In the genomic region with DNA sequence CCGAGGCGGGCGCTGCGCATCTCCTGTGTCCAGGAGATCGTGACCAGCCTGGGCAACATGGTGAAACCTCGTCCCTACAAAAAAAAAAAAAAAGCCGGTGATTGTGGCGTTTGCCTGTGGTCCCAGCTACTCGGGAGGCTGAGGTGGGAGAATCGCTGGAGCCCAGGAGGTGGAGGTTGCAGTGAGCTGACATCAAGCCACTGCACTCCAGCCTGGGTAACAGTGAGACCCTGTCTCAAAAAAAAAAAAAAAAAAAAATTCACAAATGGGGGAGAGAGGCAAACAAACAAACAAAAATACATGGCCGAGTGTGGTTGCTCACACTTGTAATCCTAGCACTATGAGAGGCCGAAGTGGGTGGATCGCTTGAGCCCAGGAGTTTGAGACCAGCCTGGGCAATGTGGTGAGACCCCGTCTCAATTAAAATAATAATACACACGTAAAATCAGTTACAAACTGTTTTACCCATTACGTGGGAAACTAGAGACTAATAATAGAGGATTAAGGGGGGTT, we compare ENCODE assay signal across 8 cellular contexts. TPM values are rescaled to one million over a fixed set of nuclear protein-coding genes. Genes with fewer than 3 reads are reported as not detected.
A peak's percentile ranks its signal among the peaks of the same experiment; 100 is the strongest.
DNase-seq lines count a peak whose midpoint lies in the region; ATAC-seq, FAIRE-seq and TF ChIP-seq lines count a peak whose summit lies in the region.

No MANE protein-coding gene starts in this region.

- H3K9me3 ChIP-seq in HepG2 (ENCODE audit: low read length) (no peaks in the 10 kb centered on the region), thyroid gland (no peaks in the 10 kb centered on the region)

- no peak for FAIRE-seq in HepG2 (lab: Jason Lieb, UNC)

- DNase-seq in activated CD8-positive, alpha-beta memory T cell treated with anti-CD3 and anti-CD28 coated beads for 24 hours: peak; percentile 76
- DNase-seq in activated CD8-positive, alpha-beta memory T cell treated with anti-CD3 and anti-CD28 coated beads, Interleukin-2, amount 50 U/mL, for 48 hours: no peak
- DNase-seq in HepG2 (ENCODE audit: low spot score): no peak
- no peak for DNase-seq in thyroid gland
- no peak for DNase-seq in NCI-H187 treated with DMSO at 0.1 percent for 48 hours (lab: John Stamatoyannopoulos, UW)
- no peak for DNase-seq in GM10248 (ENCODE audit: extremely low spot score)

- TF ChIP-seq POLR2A in HepG2 (IDR thresholded peaks at IDR 0.05; ENCODE audit: insufficient read depth in 1 of 2, low read depth in 2 of 2, low read length in 2 of 2): no peak
- no peak for TF ChIP-seq POLR2A in thyroid gland (IDR thresholded peaks at IDR 0.05)

- TF ChIP-seq CTCF in HepG2 (CRISPR knock-in tag; IDR thresholded peaks at IDR 0.05): no peak
- TF ChIP-seq CTCF in thyroid gland (IDR thresholded peaks at IDR 0.05): no peak
- TF ChIP-seq CTCF in GM10248 (IDR thresholded peaks at IDR 0.05; ENCODE audit: control extremely low read depth, extremely low read depth, low read depth, missing control alignments): no peak

- intact Hi-C loops in HepG2 (cut with micrococcal nuclease; ENCODE audit: unreplicated experiment): loop anchor here (1.0 to 5.0 kb wide), 3 partner anchors 24 to 205 kb away; no protein-coding TSS in a partner anchor
- intact Hi-C loops in thyroid gland (cut with DNase I): loop anchor here (10.0 kb wide), 2 partner anchors 62 to 222 kb away; partner anchors contain the start of genes ANGEL2 and FLVCR1

- CTCF ChIA-PET in HepG2 (lab: Yijun Ruan, JAX; ENCODE audit: low intra/inter-chr PET ratio, low total read pairs): no interaction called here
- CTCF ChIA-PET in GM10248 (lab: Yijun Ruan, JAX): interaction anchor here (0.8 to 5.4 kb wide), 6 partner anchors 9 to 337 kb away, joined by 3 to 33 read pairs (median 12); no protein-coding TSS in a partner anchor

- ATAC-seq in HepG2: peak; percentile 46; the same call in 2 of the 3 replicates
- no peak for ATAC-seq in GM21619 (IDR thresholded peaks at IDR 0.05; ENCODE audit: unreplicated experiment)

- H4K20me1 ChIP-seq in HepG2 (ENCODE audit: insufficient read depth, low read length): no peaks in the 10 kb centered on the region; the same call in 1 of the 2 replicates

- H3K36me3 ChIP-seq in HepG2 (replicated peaks in 1 of 2; ENCODE audit: control insufficient read depth in 1 of 2, insufficient read depth in 2 of 2, low read length in 2 of 2): peaks cover under 1 to 1% of the 10 kb centered on the region in 2 experiments; a peak in 2 of 5 replicates
- H3K36me3 ChIP-seq in thyroid gland: peaks cover 0 to 9% of the 10 kb centered on the region in 2 donors

- no peak for TF ChIP-seq RAD21 in HepG2 (CRISPR knock-in tag; IDR thresholded peaks at IDR 0.05)

- H3K79me2 ChIP-seq in HepG2 (ENCODE audit: insufficient read depth, low read length): peaks cover 29% of the 10 kb centered on the region

- H3K27ac ChIP-seq in angular gyrus (ENCODE audit: low read depth, low read length) (peak overlapping the region; percentile 98), HepG2 (ENCODE audit: extremely low read length, insufficient read depth, low read length) (peak overlapping the region; percentile 100), thyroid gland (peak overlapping the region; percentile 84 to 93 (median 86))

- H3K4me3 ChIP-seq in HepG2 (replicated peaks in 1 of 3; ENCODE audit: insufficient read depth in 1 of 3, low read depth in 2 of 3, low read length in 3 of 3) (peak overlapping the region; percentile 78 to 92 (median 88)), thyroid gland (replicated peaks in 1 of 3) (peak overlapping the region; percentile 67 to 81 (median 78))

- H2AFZ ChIP-seq in HepG2 (ENCODE audit: low read length): no peak overlapping the region

- no peaks in the 10 kb centered on the region; a peak in 1 of 5 replicates for H3K27me3 ChIP-seq in HepG2 (ENCODE audit: control insufficient read depth in 1 of 2, insufficient read depth in 2 of 2, low read length in 2 of 2)
- no peaks in the 10 kb centered on the region for H3K27me3 ChIP-seq in thyroid gland

- 21% methylated on average over 16 of the region's 16 CpGs for WGBS in HepG2 (ENCODE audit: low lambda C conversion rate)
- WGBS in thyroid gland, 2 donors: 20 to 22% methylated on average over 16 of the region's 16 CpGs

- H3K4me2 ChIP-seq in HepG2 (ENCODE audit: low read depth, low read length): peak overlapping the region; percentile 93

- POLR2A ChIA-PET in HepG2 (lab: Yijun Ruan, JAX): interaction anchor here (1.0 to 5.9 kb wide), 12 partner anchors 8 to 757 kb away, joined by 3 to 80 read pairs (median 6); partner anchors contain the start of genes DTL, FLVCR1 and INTS7
- POLR2A ChIA-PET in GM10248 (lab: Yijun Ruan, JAX): interaction anchor here (0.6 to 0.7 kb wide), 4 partner anchors 70 to 279 kb away, joined by 3 to 4 read pairs (median 3); no protein-coding TSS in a partner anchor

- TF ChIP-seq EP300 in HepG2 (IDR thresholded peaks at IDR 0.05; ENCODE audit: low read depth in 2 of 2, low read length in 2 of 2) (no peak), HepG2 (CRISPR knock-in tag; IDR thresholded peaks at IDR 0.05; ENCODE audit: borderline replicate concordance) (no peak)

- H3K4me1 ChIP-seq in HepG2 (ENCODE audit: insufficient read depth, low read length) (peaks cover 66% of the 10 kb centered on the region), thyroid gland (peaks cover 15 to 20% of the 10 kb centered on the region in 2 donors)

- peak overlapping the region; percentile 95 for H3K9ac ChIP-seq in HepG2 (ENCODE audit: insufficient read depth, low read depth, low read length)

- in situ Hi-C loops in HepG2 (cut with HindIII; ENCODE audit: extremely low pct_ligation_motif_present, low pct_unique_long_range_greater_than_20kb): no loop called here

- BruUV-seq in HepG2 (replicated peaks; lab: Mats Ljungman, UMichigan): no TSS peak

RNA-seq across cellular contexts. Expression of gene TATDN3, which starts 0.8 kb away (rescaled TPM):
- total RNA-seq in HepG2 (2016; rRNA removed; fragmentation: Illumina TruSeq; extraction: Trizol) (8.6 and 10.7 TPM in 2 replicates), thyroid gland (10 to 100 TPM; 12.1 to 20.2 (median 18.6) TPM)
- 1.1 and 1.7 TPM in 2 replicates for total RNA-seq in HepG2 (2016; cell fraction: cytosol; rRNA removed; fragmentation: Illumina TruSeq; extraction: Trizol; ENCODE audit: low read depth)
- 7.9 and 9.4 TPM in 2 replicates for total RNA-seq in HepG2 (2016; cell fraction: insoluble cytoplasmic fraction; rRNA removed; fragmentation: Illumina TruSeq; extraction: Trizol)
- total RNA-seq in HepG2 (2016; cell fraction: membrane; rRNA removed; fragmentation: Illumina TruSeq; extraction: Trizol): 3.5 and 5.2 TPM in 2 replicates
- total RNA-seq in HepG2 (2016; cell fraction: nucleus; rRNA removed; fragmentation: Illumina TruSeq; extraction: Trizol): 6.4 and 7.0 TPM in 2 replicates
- 6.9 and 7.3 TPM in 2 replicates for polyA plus RNA-seq in HepG2 (2011; rRNA removed)
- 3.9 and 5.7 TPM in 2 replicates for polyA plus RNA-seq in HepG2 (2011; cell fraction: cytosol; rRNA removed)
- 4.0 and 5.4 TPM in 2 replicates for polyA plus RNA-seq in HepG2 (2011; cell fraction: nucleus; rRNA removed)
- polyA plus RNA-seq in HepG2 (2012): 7.4 and 7.5 TPM in 2 replicates
- 1.7 and 2.9 TPM in 2 replicates for polyA plus RNA-seq in HepG2 (2016; cell fraction: cytosol; fragmentation: Illumina TruSeq; extraction: Trizol; ENCODE audit: low read depth)
- polyA plus RNA-seq in HepG2 (2016; cell fraction: insoluble cytoplasmic fraction; fragmentation: Illumina TruSeq; extraction: Trizol; ENCODE audit: low read depth): 10.3 and 10.7 TPM in 2 replicates
- polyA plus RNA-seq in HepG2 (2016; cell fraction: membrane; fragmentation: Illumina TruSeq; extraction: Trizol; ENCODE audit: low read depth): 3.3 and 4.1 TPM in 2 replicates
- 6.2 and 8.3 TPM in 2 replicates for polyA plus RNA-seq in HepG2 (2016; cell fraction: nucleus; fragmentation: Illumina TruSeq; extraction: Trizol; ENCODE audit: insufficient read depth, low read depth)
- 2.8 and 5.4 TPM in 2 replicates for polyA minus RNA-seq in HepG2 (2011; rRNA and poly(A)+ RNA removed; ENCODE audit: low replicate concordance)
- 2.6 and 5.8 TPM in 2 replicates for polyA minus RNA-seq in HepG2 (2011; cell fraction: cytosol; rRNA and poly(A)+ RNA removed)
- 12.6 and 17.0 TPM in 2 replicates for polyA minus RNA-seq in HepG2 (2011; cell fraction: nucleus; rRNA and poly(A)+ RNA removed)

RNA-seq across cellular contexts. Expression of gene NSL1, which starts 0.9 kb away (rescaled TPM):
- total RNA-seq in HepG2 (2016; rRNA removed; fragmentation: Illumina TruSeq; extraction: Trizol) (77.4 and 119 TPM in 2 replicates), thyroid gland (10 to 100 TPM; 47.5 to 62.8 (median 62.2) TPM)
- total RNA-seq in HepG2 (2016; cell fraction: cytosol; rRNA removed; fragmentation: Illumina TruSeq; extraction: Trizol; ENCODE audit: low read depth): 16.8 and 20.7 TPM in 2 replicates
- 80.4 and 129 TPM in 2 replicates for total RNA-seq in HepG2 (2016; cell fraction: insoluble cytoplasmic fraction; rRNA removed; fragmentation: Illumina TruSeq; extraction: Trizol)
- 30.7 and 36.3 TPM in 2 replicates for total RNA-seq in HepG2 (2016; cell fraction: membrane; rRNA removed; fragmentation: Illumina TruSeq; extraction: Trizol)
- total RNA-seq in HepG2 (2016; cell fraction: nucleus; rRNA removed; fragmentation: Illumina TruSeq; extraction: Trizol): 44.8 and 46.6 TPM in 2 replicates
- 26.4 and 34.5 TPM in 2 replicates for polyA plus RNA-seq in HepG2 (2011; rRNA removed)
- 24.3 and 36.8 TPM in 2 replicates for polyA plus RNA-seq in HepG2 (2011; cell fraction: cytosol; rRNA removed)
- polyA plus RNA-seq in HepG2 (2011; cell fraction: nucleus; rRNA removed): 20.4 and 20.6 TPM in 2 replicates
- polyA plus RNA-seq in HepG2 (2012): 22.1 and 33.9 TPM in 2 replicates
- 8.7 and 9.3 TPM in 2 replicates for polyA plus RNA-seq in HepG2 (2016; cell fraction: cytosol; fragmentation: Illumina TruSeq; extraction: Trizol; ENCODE audit: low read depth)
- 103 and 108 TPM in 2 replicates for polyA plus RNA-seq in HepG2 (2016; cell fraction: insoluble cytoplasmic fraction; fragmentation: Illumina TruSeq; extraction: Trizol; ENCODE audit: low read depth)
- polyA plus RNA-seq in HepG2 (2016; cell fraction: membrane; fragmentation: Illumina TruSeq; extraction: Trizol; ENCODE audit: low read depth): 15.8 and 17.8 TPM in 2 replicates
- 38.2 and 40.5 TPM in 2 replicates for polyA plus RNA-seq in HepG2 (2016; cell fraction: nucleus; fragmentation: Illumina TruSeq; extraction: Trizol; ENCODE audit: insufficient read depth, low read depth)
- polyA minus RNA-seq in HepG2 (2011; rRNA and poly(A)+ RNA removed; ENCODE audit: low replicate concordance): 15.7 and 18.6 TPM in 2 replicates
- polyA minus RNA-seq in HepG2 (2011; cell fraction: cytosol; rRNA and poly(A)+ RNA removed): 20.8 and 22.2 TPM in 2 replicates
- 49.3 and 52.6 TPM in 2 replicates for polyA minus RNA-seq in HepG2 (2011; cell fraction: nucleus; rRNA and poly(A)+ RNA removed)

RNA-seq across cellular contexts. Expression of gene SPATA45, which starts 55.0 kb away (rescaled TPM):
- total RNA-seq in HepG2 (2016; rRNA removed; fragmentation: Illumina TruSeq; extraction: Trizol) (0.64 and 0.86 TPM in 2 replicates), thyroid gland (not detected)
- total RNA-seq in HepG2 (2016; cell fraction: cytosol; rRNA removed; fragmentation: Illumina TruSeq; extraction: Trizol; ENCODE audit: low read depth): 1.1 and 1.2 TPM in 2 replicates
- total RNA-seq in HepG2 (2016; cell fraction: insoluble cytoplasmic fraction; rRNA removed; fragmentation: Illumina TruSeq; extraction: Trizol): not detected in 2 replicates
- total RNA-seq in HepG2 (2016; cell fraction: membrane; rRNA removed; fragmentation: Illumina TruSeq; extraction: Trizol): 0.62 and 1.3 TPM in 2 replicates
- not detected in 2 replicates for total RNA-seq in HepG2 (2016; cell fraction: nucleus; rRNA removed; fragmentation: Illumina TruSeq; extraction: Trizol)
- 0.17 TPM in 1 of 2 replicates, not detected in the other for polyA plus RNA-seq in HepG2 (2011; rRNA removed)
- not detected in 2 replicates for polyA plus RNA-seq in HepG2 (2011; cell fraction: cytosol; rRNA removed)
- not detected in 2 replicates for polyA plus RNA-seq in HepG2 (2011; cell fraction: nucleus; rRNA removed)
- polyA plus RNA-seq in HepG2 (2012): 0.51 TPM in 1 of 2 replicates, not detected in the other
- polyA plus RNA-seq in HepG2 (2016; cell fraction: cytosol; fragmentation: Illumina TruSeq; extraction: Trizol; ENCODE audit: low read depth): 0.93 TPM in 1 of 2 replicates, not detected in the other
- polyA plus RNA-seq in HepG2 (2016; cell fraction: insoluble cytoplasmic fraction; fragmentation: Illumina TruSeq; extraction: Trizol; ENCODE audit: low read depth): not detected in 2 replicates
- polyA plus RNA-seq in HepG2 (2016; cell fraction: membrane; fragmentation: Illumina TruSeq; extraction: Trizol; ENCODE audit: low read depth): 0.42 and 0.63 TPM in 2 replicates
- not detected in 2 replicates for polyA plus RNA-seq in HepG2 (2016; cell fraction: nucleus; fragmentation: Illumina TruSeq; extraction: Trizol; ENCODE audit: insufficient read depth, low read depth)
- polyA minus RNA-seq in HepG2 (2011; rRNA and poly(A)+ RNA removed; ENCODE audit: low replicate concordance): not detected in 2 replicates
- polyA minus RNA-seq in HepG2 (2011; cell fraction: cytosol; rRNA and poly(A)+ RNA removed): not detected in 2 replicates
- not detected in 2 replicates for polyA minus RNA-seq in HepG2 (2011; cell fraction: nucleus; rRNA and poly(A)+ RNA removed)
